18 cellular contexts compared by ENCODE assay signal in genomic region chr1:2102753-2103152, GRCh38.
"Had no signal": no experiment of that assay in that cellular context is flagged by ENCODE, and none has a peak within 500 bp of the region (broad histone marks: within the 10 kb centered on the region; RNA-seq: fewer than 3 reads in every experiment).

No MANE protein-coding gene starts in this region.

- H3K9me3 ChIP-seq: ovary, right atrium auricular region, suprapubic skin, thyroid gland, upper lobe of left lung, vagina had no signal

- H3K4me1 ChIP-seq: right atrium auricular region, suprapubic skin, vagina had no signal

- H3K4me3 Mint-ChIP-seq: naive thymus-derived CD4-positive, alpha-beta T cell; neural crest cell had no signal

- H3K9me3 Mint-ChIP-seq: neural crest cell had no signal

- H3K27ac Mint-ChIP-seq: naive thymus-derived CD4-positive, alpha-beta T cell had no signal

- H3K36me3 ChIP-seq: ovary, right atrium auricular region, vagina had no signal

- H3K27ac ChIP-seq: coronary artery, ovary, right atrium auricular region, suprapubic skin, thyroid gland, vagina had no signal

- H3K27me3 Mint-ChIP-seq: naive thymus-derived CD4-positive, alpha-beta T cell had no signal

- H3K4me3 ChIP-seq: coronary artery, dorsolateral prefrontal cortex, ovary, right atrium auricular region, suprapubic skin, thyroid gland, upper lobe of left lung, vagina had no signal

- DNase-seq: effector memory CD4-positive, alpha-beta T cell; islet precursor cell; mammary epithelial cell; naive thymus-derived CD4-positive, alpha-beta T cell; nucleus accumbens; ovary; small intestine; stimulated activated CD4-positive, alpha-beta T cell treated with anti-CD3 and anti-CD28 coated beads, Interleukin-2, amount 100 ng/mL, for 48 hours; stimulated activated naive CD4-positive, alpha-beta T cell treated with Interleukin-2 at 50 U/mL for 16 hours; thyroid gland had no signal

- ATAC-seq: esophagus mucosa; naive thymus-derived CD4-positive, alpha-beta T cell had no signal

- H3K27me3 ChIP-seq: dorsolateral prefrontal cortex, ovary, right atrium auricular region, suprapubic skin, thyroid gland, upper lobe of left lung, vagina had no signal
